In genomic region chr5:134648425-134649162, GRCh38 we compare ENCODE assay signal across 8 cellular contexts. TPM values are rescaled to one million over a fixed set of nuclear protein-coding genes. Genes with fewer than 3 reads are reported as not detected.
A peak's percentile ranks its signal among the peaks of the same experiment; 100 is the strongest.
DNase-seq lines count a peak whose midpoint lies in the region; ATAC-seq and TF ChIP-seq lines count a peak whose summit lies in the region.

Gene SEC24A (plus strand): TSS chr5:134648785. CDS start chr5:134649077, 292 bp downstream.

- H3K4me1 ChIP-seq in PC-3 (ENCODE audit: insufficient read depth, low read length) (peaks cover 14% of the 10 kb centered on the region), mucosa of descending colon (ENCODE audit: low read depth) (peaks cover 8% of the 10 kb centered on the region)

- TF ChIP-seq CTCF in PC-3 (conservative IDR thresholded peaks at IDR 0.05; ENCODE audit: low read depth, low read length) (no peak), mucosa of descending colon (IDR thresholded peaks at IDR 0.05) (no peak)

- intact Hi-C loops in PC-3 (cut with micrococcal nuclease) (loop anchor here (1.0 kb wide), 1 partner anchor 16 kb away; the partner anchor contains the start of gene SAR1B), mucosa of descending colon (cut with DNase I, micrococcal nuclease) (no loop called here)

- CTCF ChIA-PET in PC-3 (lab: Charles Lee), result interaction anchor here (0.5 kb wide), 1 partner anchor 121 kb away, joined by 8 read pairs; no protein-coding TSS in a partner anchor

- no peaks in the 10 kb centered on the region for H3F3A ChIP-seq in PC-3 (ENCODE audit: low read length, unreplicated experiment)

- H3K4me3 ChIP-seq in PC-3 (ENCODE audit: low read length) (peak within 1 kb of the TSS; percentile 94), mucosa of descending colon (peak within 1 kb of the TSS; percentile 83)

- 0 out of 2 replicates have a peak, but pooled peaks cover 3% of the 10 kb centered on the region for H4K20me1 ChIP-seq in PC-3 (ENCODE audit: low read length)

- H3K9ac ChIP-seq in PC-3 (ENCODE audit: low read length), result peak within 1 kb of the TSS; percentile 96

- H3K36me3 ChIP-seq in PC-3 (ENCODE audit: low read depth, low read length), result no peaks in the 10 kb centered on the region
- H3K36me3 ChIP-seq in mucosa of descending colon (ENCODE audit: low read depth), result no peaks in the 10 kb centered on the region

- H3K4me2 ChIP-seq in PC-3 (ENCODE audit: low read length), result peak within 1 kb of the TSS; percentile 98

- H3K27me3 ChIP-seq in PC-3 (ENCODE audit: low read length), result no peaks in the 10 kb centered on the region

- H3K27ac ChIP-seq in PC-3 (ENCODE audit: low read length), result peak within 1 kb of the TSS; percentile 92
- peak within 1 kb of the TSS; percentile 98 for H3K27ac ChIP-seq in epithelial cell of prostate

- no peaks in the 10 kb centered on the region for H3K9me2 ChIP-seq in PC-3 (replicated peaks; ENCODE audit: low read length)

- ATAC-seq in GM21515 (IDR thresholded peaks at IDR 0.05; ENCODE audit: unreplicated experiment), result peak; percentile 80
- ATAC-seq in PC-3, result peak; percentile 88
- ATAC-seq in mucosa of descending colon, result peak; percentile 97

- peaks cover 53% of the 10 kb centered on the region for H3K79me2 ChIP-seq in PC-3 (ENCODE audit: low read length)

- peak within 1 kb of the TSS; percentile 93 for H2AFZ ChIP-seq in PC-3 (ENCODE audit: low read length)

- H3K9me3 ChIP-seq in PC-3 (ENCODE audit: low read length), result no peaks in the 10 kb centered on the region
- H3K9me3 ChIP-seq in mucosa of descending colon, result no peaks in the 10 kb centered on the region

- POLR2A ChIA-PET in PC-3 (lab: Charles Lee; ENCODE audit: unreplicated experiment), result no interaction called here

- no TSS peak for BruUV-seq in PC-3 (replicated peaks; lab: Mats Ljungman, UMichigan)

- peak; percentile 96 for DNase-seq in DMS 273 (lab: John Stamatoyannopoulos, UW; ENCODE audit: unreplicated experiment)
- DNase-seq in HuH-7 (ENCODE audit: low spot score), result peak; percentile 89
- DNase-seq in PC-3, result peak; percentile 81
- DNase-seq in activated T-cell treated with anti-CD3 and anti-CD28 coated beads for 48 hours (ENCODE audit: low read depth), result peak; percentile 91
- DNase-seq in epithelial cell of prostate (ENCODE audit: low read depth, low spot score), result peak; percentile 64
- DNase-seq in mucosa of descending colon, result peak; percentile 90 to 96 (median 94)
- peak; percentile 80 for DNase-seq in stimulated activated CD8-positive, alpha-beta memory T cell treated with anti-CD3 and anti-CD28 coated beads, Interleukin-4, amount 100 ng/mL, for 24 hours (ENCODE audit: low read depth)

RNA-seq across cellular contexts. Expression of gene SEC24A, which starts in this region (rescaled TPM):
- 5.6 and 7.7 TPM in 2 replicates for total RNA-seq in PC-3 (2014; rRNA removed)
- 10 to 100 TPM; 23.0 to 30.4 (median 23.9) TPM for total RNA-seq in mucosa of descending colon

Comparison
In these comparisons a context has a peak if more than half of its experiments do, and no peak if none do; other contexts are left out.
1. Peak in every context shown above with its lines: DNase-seq, ATAC-seq, H3K4me3 ChIP-seq and H3K27ac ChIP-seq.